ENCODE assay signal across 2 cellular contexts in the genomic region with DNA sequence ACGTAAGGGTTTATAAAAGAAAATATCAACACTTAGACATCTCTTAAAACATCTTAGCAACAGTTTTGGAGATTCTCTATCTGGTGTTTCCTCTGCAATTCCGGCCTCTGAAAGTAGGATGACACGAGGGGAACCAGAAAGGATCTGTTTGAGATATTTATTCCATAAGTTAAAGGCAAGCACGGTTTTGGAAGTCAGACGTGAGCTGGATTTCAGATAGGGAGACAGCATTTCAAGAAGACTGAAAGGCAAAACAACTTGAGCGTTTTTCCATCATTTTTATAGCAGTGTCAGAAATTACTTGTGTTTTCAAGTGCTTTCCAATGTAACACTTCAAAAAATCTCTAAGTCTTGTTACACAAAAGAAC.
TF ChIP-seq lines count a peak whose summit lies in the region.

No MANE protein-coding gene starts in this region.

TF ChIP-seq in HCT116, 20 proteins besides CTCF, POLR2A, EP300 and RAD21:
- TF ChIP-seq EZH2 (IDR thresholded peaks at IDR 0.05): no peak
- no peak for TF ChIP-seq ZFX (IDR thresholded peaks at IDR 0.05)
- no peak for TF ChIP-seq ZNF274 (IDR thresholded peaks at IDR 0.05; ENCODE audit: low read depth, low read length)
- TF ChIP-seq, protein P1, sequence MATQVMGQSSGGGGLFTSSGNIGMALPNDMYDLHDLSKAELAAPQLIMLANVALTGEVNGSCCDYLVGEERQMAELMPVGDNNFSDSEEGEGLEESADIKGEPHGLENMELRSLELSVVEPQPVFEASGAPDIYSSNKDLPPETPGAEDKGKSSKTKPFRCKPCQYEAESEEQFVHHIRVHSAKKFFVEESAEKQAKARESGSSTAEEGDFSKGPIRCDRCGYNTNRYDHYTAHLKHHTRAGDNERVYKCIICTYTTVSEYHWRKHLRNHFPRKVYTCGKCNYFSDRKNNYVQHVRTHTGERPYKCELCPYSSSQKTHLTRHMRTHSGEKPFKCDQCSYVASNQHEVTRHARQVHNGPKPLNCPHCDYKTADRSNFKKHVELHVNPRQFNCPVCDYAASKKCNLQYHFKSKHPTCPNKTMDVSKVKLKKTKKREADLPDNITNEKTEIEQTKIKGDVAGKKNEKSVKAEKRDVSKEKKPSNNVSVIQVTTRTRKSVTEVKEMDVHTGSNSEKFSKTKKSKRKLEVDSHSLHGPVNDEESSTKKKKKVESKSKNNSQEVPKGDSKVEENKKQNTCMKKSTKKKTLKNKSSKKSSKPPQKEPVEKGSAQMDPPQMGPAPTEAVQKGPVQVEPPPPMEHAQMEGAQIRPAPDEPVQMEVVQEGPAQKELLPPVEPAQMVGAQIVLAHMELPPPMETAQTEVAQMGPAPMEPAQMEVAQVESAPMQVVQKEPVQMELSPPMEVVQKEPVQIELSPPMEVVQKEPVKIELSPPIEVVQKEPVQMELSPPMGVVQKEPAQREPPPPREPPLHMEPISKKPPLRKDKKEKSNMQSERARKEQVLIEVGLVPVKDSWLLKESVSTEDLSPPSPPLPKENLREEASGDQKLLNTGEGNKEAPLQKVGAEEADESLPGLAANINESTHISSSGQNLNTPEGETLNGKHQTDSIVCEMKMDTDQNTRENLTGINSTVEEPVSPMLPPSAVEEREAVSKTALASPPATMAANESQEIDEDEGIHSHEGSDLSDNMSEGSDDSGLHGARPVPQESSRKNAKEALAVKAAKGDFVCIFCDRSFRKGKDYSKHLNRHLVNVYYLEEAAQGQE (IDR thresholded peaks at IDR 0.05; ENCODE audit: low read depth): no peak
- TF ChIP-seq EZH2phosphoT487 (IDR thresholded peaks at IDR 0.05; ENCODE audit: borderline replicate concordance): no peak
- TF ChIP-seq, protein P2, sequence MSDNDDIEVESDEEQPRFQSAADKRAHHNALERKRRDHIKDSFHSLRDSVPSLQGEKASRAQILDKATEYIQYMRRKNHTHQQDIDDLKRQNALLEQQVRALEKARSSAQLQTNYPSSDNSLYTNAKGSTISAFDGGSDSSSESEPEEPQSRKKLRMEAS (IDR thresholded peaks at IDR 0.05): no peak; the same call in 1 of the 2 replicates
- TF ChIP-seq POLR2AphosphoS5 (IDR thresholded peaks at IDR 0.05; ENCODE audit: low read depth, low read length): no peak
- TF ChIP-seq CBX3 (IDR thresholded peaks at IDR 0.05; ENCODE audit: low read depth): no peak
- TF ChIP-seq FOSL1 (IDR thresholded peaks at IDR 0.05; ENCODE audit: low read depth): no peak
- no peak for TF ChIP-seq YY1 (IDR thresholded peaks at IDR 0.05; ENCODE audit: extremely low read depth, insufficient replicate concordance, low read depth, low read length)
- no peak for TF ChIP-seq SP1 (IDR thresholded peaks at IDR 0.05; ENCODE audit: low read depth)
- no peak for TF ChIP-seq EGR1 (IDR thresholded peaks at IDR 0.05; ENCODE audit: low read depth)
- no peak for TF ChIP-seq CEBPB (IDR thresholded peaks at IDR 0.05; ENCODE audit: low read depth)
- TF ChIP-seq ELF1 (IDR thresholded peaks at IDR 0.05; ENCODE audit: borderline replicate concordance, low read depth): no peak
- TF ChIP-seq, protein P3, sequence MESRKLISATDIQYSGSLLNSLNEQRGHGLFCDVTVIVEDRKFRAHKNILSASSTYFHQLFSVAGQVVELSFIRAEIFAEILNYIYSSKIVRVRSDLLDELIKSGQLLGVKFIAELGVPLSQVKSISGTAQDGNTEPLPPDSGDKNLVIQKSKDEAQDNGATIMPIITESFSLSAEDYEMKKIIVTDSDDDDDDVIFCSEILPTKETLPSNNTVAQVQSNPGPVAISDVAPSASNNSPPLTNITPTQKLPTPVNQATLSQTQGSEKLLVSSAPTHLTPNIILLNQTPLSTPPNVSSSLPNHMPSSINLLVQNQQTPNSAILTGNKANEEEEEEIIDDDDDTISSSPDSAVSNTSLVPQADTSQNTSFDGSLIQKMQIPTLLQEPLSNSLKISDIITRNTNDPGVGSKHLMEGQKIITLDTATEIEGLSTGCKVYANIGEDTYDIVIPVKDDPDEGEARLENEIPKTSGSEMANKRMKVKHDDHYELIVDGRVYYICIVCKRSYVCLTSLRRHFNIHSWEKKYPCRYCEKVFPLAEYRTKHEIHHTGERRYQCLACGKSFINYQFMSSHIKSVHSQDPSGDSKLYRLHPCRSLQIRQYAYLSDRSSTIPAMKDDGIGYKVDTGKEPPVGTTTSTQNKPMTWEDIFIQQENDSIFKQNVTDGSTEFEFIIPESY (IDR thresholded peaks at IDR 0.05; ENCODE audit: extremely low read depth, insufficient replicate concordance, low read length): no peak
- TF ChIP-seq, protein P4, sequence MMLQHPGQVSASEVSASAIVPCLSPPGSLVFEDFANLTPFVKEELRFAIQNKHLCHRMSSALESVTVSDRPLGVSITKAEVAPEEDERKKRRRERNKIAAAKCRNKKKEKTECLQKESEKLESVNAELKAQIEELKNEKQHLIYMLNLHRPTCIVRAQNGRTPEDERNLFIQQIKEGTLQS (IDR thresholded peaks at IDR 0.05): no peak

TF ChIP-seq in HepG2, 621 proteins besides CTCF, POLR2A, EP300 and RAD21 (continued from another document):
- TF ChIP-seq ZNF10 (CRISPR knock-in tag; IDR thresholded peaks at IDR 0.05; ENCODE audit: borderline replicate concordance, low read depth): no peak
- TF ChIP-seq, protein P5, sequence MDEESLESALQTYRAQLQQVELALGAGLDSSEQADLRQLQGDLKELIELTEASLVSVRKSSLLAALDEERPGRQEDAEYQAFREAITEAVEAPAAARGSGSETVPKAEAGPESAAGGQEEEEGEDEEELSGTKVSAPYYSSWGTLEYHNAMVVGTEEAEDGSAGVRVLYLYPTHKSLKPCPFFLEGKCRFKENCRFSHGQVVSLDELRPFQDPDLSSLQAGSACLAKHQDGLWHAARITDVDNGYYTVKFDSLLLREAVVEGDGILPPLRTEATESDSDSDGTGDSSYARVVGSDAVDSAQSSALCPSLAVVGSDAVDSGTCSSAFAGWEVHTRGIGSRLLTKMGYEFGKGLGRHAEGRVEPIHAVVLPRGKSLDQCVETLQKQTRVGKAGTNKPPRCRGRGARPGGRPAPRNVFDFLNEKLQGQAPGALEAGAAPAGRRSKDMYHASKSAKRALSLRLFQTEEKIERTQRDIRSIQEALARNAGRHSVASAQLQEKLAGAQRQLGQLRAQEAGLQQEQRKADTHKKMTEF (CRISPR knock-in tag; IDR thresholded peaks at IDR 0.05): no peak
- TF ChIP-seq, protein P6, sequence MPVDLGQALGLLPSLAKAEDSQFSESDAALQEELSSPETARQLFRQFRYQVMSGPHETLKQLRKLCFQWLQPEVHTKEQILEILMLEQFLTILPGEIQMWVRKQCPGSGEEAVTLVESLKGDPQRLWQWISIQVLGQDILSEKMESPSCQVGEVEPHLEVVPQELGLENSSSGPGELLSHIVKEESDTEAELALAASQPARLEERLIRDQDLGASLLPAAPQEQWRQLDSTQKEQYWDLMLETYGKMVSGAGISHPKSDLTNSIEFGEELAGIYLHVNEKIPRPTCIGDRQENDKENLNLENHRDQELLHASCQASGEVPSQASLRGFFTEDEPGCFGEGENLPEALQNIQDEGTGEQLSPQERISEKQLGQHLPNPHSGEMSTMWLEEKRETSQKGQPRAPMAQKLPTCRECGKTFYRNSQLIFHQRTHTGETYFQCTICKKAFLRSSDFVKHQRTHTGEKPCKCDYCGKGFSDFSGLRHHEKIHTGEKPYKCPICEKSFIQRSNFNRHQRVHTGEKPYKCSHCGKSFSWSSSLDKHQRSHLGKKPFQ (CRISPR knock-in tag; IDR thresholded peaks at IDR 0.05; ENCODE audit: insufficient replicate concordance): peak; percentile 48
- 0 out of 2 replicates have a peak, but pooled peaks have one; percentile 17 for TF ChIP-seq ZNF850 (CRISPR knock-in tag; conservative IDR thresholded peaks at IDR 0.05)
- 0 out of 2 replicates have a peak, but pooled peaks have one; percentile 16 for TF ChIP-seq MXD4 (CRISPR knock-in tag; IDR thresholded peaks at IDR 0.05)
- no peak for TF ChIP-seq ZNF75D (CRISPR knock-in tag; IDR thresholded peaks at IDR 0.05; ENCODE audit: borderline replicate concordance)
- TF ChIP-seq ZNF615 (CRISPR knock-in tag; IDR thresholded peaks at IDR 0.05; ENCODE audit: borderline replicate concordance): 0 out of 2 replicates have a peak, but pooled peaks have one; percentile 6
- TF ChIP-seq GFI1 (CRISPR knock-in tag; IDR thresholded peaks at IDR 0.05; ENCODE audit: borderline replicate concordance): 0 out of 2 replicates have a peak, but pooled peaks have one; percentile 9
- TF ChIP-seq, protein P7, sequence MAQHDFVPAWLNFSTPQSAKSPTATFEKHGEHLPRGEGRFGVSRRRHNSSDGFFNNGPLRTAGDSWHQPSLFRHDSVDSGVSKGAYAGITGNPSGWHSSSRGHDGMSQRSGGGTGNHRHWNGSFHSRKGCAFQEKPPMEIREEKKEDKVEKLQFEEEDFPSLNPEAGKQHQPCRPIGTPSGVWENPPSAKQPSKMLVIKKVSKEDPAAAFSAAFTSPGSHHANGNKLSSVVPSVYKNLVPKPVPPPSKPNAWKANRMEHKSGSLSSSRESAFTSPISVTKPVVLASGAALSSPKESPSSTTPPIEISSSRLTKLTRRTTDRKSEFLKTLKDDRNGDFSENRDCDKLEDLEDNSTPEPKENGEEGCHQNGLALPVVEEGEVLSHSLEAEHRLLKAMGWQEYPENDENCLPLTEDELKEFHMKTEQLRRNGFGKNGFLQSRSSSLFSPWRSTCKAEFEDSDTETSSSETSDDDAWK (CRISPR knock-in tag; IDR thresholded peaks at IDR 0.05): no peak
- TF ChIP-seq DNMT3B (CRISPR knock-in tag; conservative IDR thresholded peaks at IDR 0.05): 0 out of 2 replicates have a peak, but pooled peaks have one; percentile 48
- no peak for TF ChIP-seq ELF3 (CRISPR knock-in tag; IDR thresholded peaks at IDR 0.05)
- TF ChIP-seq, protein P4 (CRISPR knock-in tag; IDR thresholded peaks at IDR 0.05): no peak
- peak; percentile 1; the same call in 1 of the 2 replicates for TF ChIP-seq HDAC1 (CRISPR knock-in tag; IDR thresholded peaks at IDR 0.05)
- TF ChIP-seq, protein P8, sequence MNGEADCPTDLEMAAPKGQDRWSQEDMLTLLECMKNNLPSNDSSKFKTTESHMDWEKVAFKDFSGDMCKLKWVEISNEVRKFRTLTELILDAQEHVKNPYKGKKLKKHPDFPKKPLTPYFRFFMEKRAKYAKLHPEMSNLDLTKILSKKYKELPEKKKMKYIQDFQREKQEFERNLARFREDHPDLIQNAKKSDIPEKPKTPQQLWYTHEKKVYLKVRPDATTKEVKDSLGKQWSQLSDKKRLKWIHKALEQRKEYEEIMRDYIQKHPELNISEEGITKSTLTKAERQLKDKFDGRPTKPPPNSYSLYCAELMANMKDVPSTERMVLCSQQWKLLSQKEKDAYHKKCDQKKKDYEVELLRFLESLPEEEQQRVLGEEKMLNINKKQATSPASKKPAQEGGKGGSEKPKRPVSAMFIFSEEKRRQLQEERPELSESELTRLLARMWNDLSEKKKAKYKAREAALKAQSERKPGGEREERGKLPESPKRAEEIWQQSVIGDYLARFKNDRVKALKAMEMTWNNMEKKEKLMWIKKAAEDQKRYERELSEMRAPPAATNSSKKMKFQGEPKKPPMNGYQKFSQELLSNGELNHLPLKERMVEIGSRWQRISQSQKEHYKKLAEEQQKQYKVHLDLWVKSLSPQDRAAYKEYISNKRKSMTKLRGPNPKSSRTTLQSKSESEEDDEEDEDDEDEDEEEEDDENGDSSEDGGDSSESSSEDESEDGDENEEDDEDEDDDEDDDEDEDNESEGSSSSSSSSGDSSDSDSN (CRISPR knock-in tag; IDR thresholded peaks at IDR 0.05): 0 out of 2 replicates have a peak, but pooled peaks have one; percentile 7
